1 cellular context compared by ENCODE assay signal in genomic region chr20:37543828-37544227, GRCh38.
A peak's percentile ranks its signal among the peaks of the same experiment; 100 is the strongest.
TF ChIP-seq lines count a peak whose summit lies in the region.

No MANE protein-coding gene starts in this region.

TF ChIP-seq in IMR-90, 13 proteins besides CTCF, POLR2A, EP300 and RAD21:
- TF ChIP-seq MXI1 (IDR thresholded peaks at IDR 0.05; ENCODE audit: borderline replicate concordance, low read depth, low read length) (no peak), RFX5 (IDR thresholded peaks at IDR 0.05; ENCODE audit: low read depth, low read length) (no peak), SMC3 (IDR thresholded peaks at IDR 0.05; ENCODE audit: low read depth, low read length) (peak; percentile 44; the same call in 1 of the 2 replicates), CEBPB (IDR thresholded peaks at IDR 0.05; ENCODE audit: low read depth, low read length) (peak; percentile 74)
TF ChIP-seq in IMR-90: peak in this region for 2.
